23 cellular contexts compared by ENCODE assay signal in the genomic region with DNA sequence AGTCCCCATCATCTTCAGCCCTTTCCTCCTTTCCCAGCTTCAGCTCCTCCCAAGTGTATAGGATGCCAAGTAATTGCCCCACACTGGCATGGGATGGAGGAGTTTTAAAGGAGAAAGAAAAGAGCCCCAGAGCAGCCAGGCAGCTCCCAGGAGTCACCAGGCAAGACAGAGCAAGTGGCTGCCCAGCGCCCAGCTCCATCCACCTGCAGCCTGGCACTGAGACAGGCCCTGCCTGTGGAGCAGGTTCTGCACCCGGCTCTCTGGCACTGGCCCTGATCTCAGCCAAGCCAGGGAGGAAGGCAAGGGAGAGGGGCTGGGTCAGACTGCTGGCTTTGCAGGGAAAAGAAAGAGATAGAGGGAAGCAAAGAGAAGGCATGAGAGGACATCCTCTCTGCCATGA. TPM values are rescaled to one million over a fixed set of nuclear protein-coding genes. Genes with fewer than 3 reads are reported as not detected.
DNase-seq lines count a peak whose midpoint lies in the region; ATAC-seq and TF ChIP-seq lines count a peak whose summit lies in the region.
"Had no signal": no experiment of that assay in that cellular context is flagged by ENCODE, and none has a peak within 500 bp of the region (broad histone marks: within the 10 kb centered on the region; RNA-seq: fewer than 3 reads in every experiment).

No MANE protein-coding gene starts in this region.

- ATAC-seq in Right ventricle myocardium superior (ENCODE audit: poor library complexity) (no peak), left cardiac atrium (no peak), foreskin keratinocyte (peak; percentile 41)
- ATAC-seq: activated T-helper 17 cell treated with anti-CD3 and anti-CD28 coated beads, Interleukin-2, amount 50 U/mL, for 72 hours; T-cell had no signal

- TF ChIP-seq POLR2A in prostate gland (IDR thresholded peaks at IDR 0.05), result peak; percentile 30

- intact Hi-C loops in Right ventricle myocardium superior (cut with DNase I), result no loop called here
- intact Hi-C loops in left cardiac atrium (cut with DNase I), result no loop called here
- intact Hi-C loops in prostate gland (cut with DNase I), result no loop called here
- intact Hi-C loops in tibial artery (cut with DNase I; ENCODE audit: low total_unique reads), result no loop called here

- no peaks in the 10 kb centered on the region for H3K36me3 ChIP-seq in prostate gland
- no peaks in the 10 kb centered on the region for H3K36me3 ChIP-seq in tibial artery

- H3K27ac ChIP-seq in foreskin keratinocyte, result no peak overlapping the region
- H3K27ac ChIP-seq in prostate gland, result peak overlapping the region; percentile 70 to 73
- no peak overlapping the region for H3K27ac ChIP-seq in tibial artery

- CTCF ChIA-PET in activated naive CD4-positive, alpha-beta T cell treated with anti-CD3 and anti-CD28 coated beads, Interleukin-2, amount 10 ng/mL, durations not matched to agents 7 days and 5 days (lab: Charles Lee), result interaction anchor here (1.0 kb wide), 1 partner anchor 20 kb away, joined by 3 read pairs; no protein-coding TSS in a partner anchor

- H3K4me3 ChIP-seq in prostate gland (no peak overlapping the region), tibial artery (no peak overlapping the region)

- H3K27me3 Mint-ChIP-seq in activated naive CD4-positive, alpha-beta T cell treated with anti-CD3 and anti-CD28 coated beads, Interleukin-2, amount 10 ng/mL, durations not matched to agents 7 days and 5 days, result peaks cover 18% of the 10 kb centered on the region
- H3K27me3 Mint-ChIP-seq: activated naive CD8-positive, alpha-beta T cell treated with anti-CD3 and anti-CD28 coated beads, Interleukin-2, amount 10 ng/mL, durations not matched to agents 7 days and 5 days; activated T-helper 17 cell treated with anti-CD3 and anti-CD28 coated beads, Interleukin-2, amount 50 U/mL, for 72 hours had no signal

- no peak overlapping the region for H3K4me3 Mint-ChIP-seq in activated naive CD4-positive, alpha-beta T cell treated with anti-CD3 and anti-CD28 coated beads, Interleukin-2, amount 10 ng/mL, durations not matched to agents 7 days and 5 days
- H3K4me3 Mint-ChIP-seq: activated naive CD8-positive, alpha-beta T cell treated with anti-CD3 and anti-CD28 coated beads, Interleukin-2, amount 10 ng/mL, durations not matched to agents 7 days and 5 days; activated T-helper 17 cell treated with anti-CD3 and anti-CD28 coated beads, Interleukin-2, amount 50 U/mL, for 72 hours; nephron; T-cell had no signal

- 52% methylated on average over 2 of the region's 2 CpGs for WGBS in prostate gland

- TF ChIP-seq CTCF in foreskin keratinocyte (conservative IDR thresholded peaks at IDR 0.05), result no peak
- TF ChIP-seq CTCF in prostate gland (IDR thresholded peaks at IDR 0.05), result no peak
- TF ChIP-seq CTCF in tibial artery (IDR thresholded peaks at IDR 0.05), result no peak

- H3K4me1 ChIP-seq in foreskin keratinocyte, result no peaks in the 10 kb centered on the region
- peaks cover 30% of the 10 kb centered on the region for H3K4me1 ChIP-seq in prostate gland (replicated peaks)
- H3K4me1 ChIP-seq in tibial artery, result peaks cover 0 to 27% (median 3%) of the 10 kb centered on the region in 4 donors

- H3K27me3 ChIP-seq in foreskin keratinocyte (peaks cover 14% of the 10 kb centered on the region), prostate gland (replicated peaks; ENCODE audit: insufficient read depth) (no peaks in the 10 kb centered on the region), tibial artery (peaks cover 0 to 18% of the 10 kb centered on the region in 2 donors)

- no peaks in the 10 kb centered on the region for H3K4me1 Mint-ChIP-seq in activated naive CD4-positive, alpha-beta T cell treated with anti-CD3 and anti-CD28 coated beads, Interleukin-2, amount 10 ng/mL, durations not matched to agents 7 days and 5 days
- H3K4me1 Mint-ChIP-seq: activated naive CD8-positive, alpha-beta T cell treated with anti-CD3 and anti-CD28 coated beads, Interleukin-2, amount 10 ng/mL, durations not matched to agents 7 days and 5 days; activated T-helper 17 cell treated with anti-CD3 and anti-CD28 coated beads, Interleukin-2, amount 50 U/mL, for 72 hours; T-cell had no signal

- peak; percentile 10 for DNase-seq in Right ventricle myocardium superior
- DNase-seq in left cardiac atrium, result no peak
- DNase-seq in foreskin keratinocyte, result no peak
- DNase-seq in prostate gland (ENCODE audit: low spot score), result peak; percentile 92
- no peak for DNase-seq in occipital lobe (lab: John Stamatoyannopoulos, UW)
- no peak for DNase-seq in activated naive CD4-positive, alpha-beta T cell treated with anti-CD3 and anti-CD28 coated beads, Interleukin-2, amount 10 ng/mL, durations not matched to agents 7 days and 5 days
- no peak for DNase-seq in NCI-H2196 (lab: John Stamatoyannopoulos, UW; ENCODE audit: unreplicated experiment)
- DNase-seq in tibial artery, result no peak
- DNase-seq: activated CD4-positive, alpha-beta T cell treated with anti-CD3 and anti-CD28 coated beads for 48 hours; activated naive CD8-positive, alpha-beta T cell treated with anti-CD3 and anti-CD28 coated beads, Interleukin-2, amount 10 ng/mL, durations not matched to agents 7 days and 5 days; DMS79; effector memory CD4-positive, alpha-beta T cell; kidney glomerular epithelial cell; NCI-H2029; NCI-H226; NCI-H774; SHP77 treated with DMSO at 0.1 percent for 48 hours; T-cell had no signal

- H3K9me3 Mint-ChIP-seq in activated naive CD4-positive, alpha-beta T cell treated with anti-CD3 and anti-CD28 coated beads, Interleukin-2, amount 10 ng/mL, durations not matched to agents 7 days and 5 days, result no peaks in the 10 kb centered on the region
- H3K9me3 Mint-ChIP-seq: activated naive CD8-positive, alpha-beta T cell treated with anti-CD3 and anti-CD28 coated beads, Interleukin-2, amount 10 ng/mL, durations not matched to agents 7 days and 5 days; activated T-helper 17 cell treated with anti-CD3 and anti-CD28 coated beads, Interleukin-2, amount 50 U/mL, for 72 hours; nephron; T-cell had no signal

- H3K9me3 ChIP-seq in prostate gland (no peaks in the 10 kb centered on the region), tibial artery (no peaks in the 10 kb centered on the region)

- H3K27ac Mint-ChIP-seq in activated naive CD4-positive, alpha-beta T cell treated with anti-CD3 and anti-CD28 coated beads, Interleukin-2, amount 10 ng/mL, durations not matched to agents 7 days and 5 days, result no peak overlapping the region
- H3K27ac Mint-ChIP-seq: activated naive CD8-positive, alpha-beta T cell treated with anti-CD3 and anti-CD28 coated beads, Interleukin-2, amount 10 ng/mL, durations not matched to agents 7 days and 5 days; activated T-helper 17 cell treated with anti-CD3 and anti-CD28 coated beads, Interleukin-2, amount 50 U/mL, for 72 hours; T-cell had no signal

- H3K36me3 Mint-ChIP-seq in activated naive CD4-positive, alpha-beta T cell treated with anti-CD3 and anti-CD28 coated beads, Interleukin-2, amount 10 ng/mL, durations not matched to agents 7 days and 5 days, result no peaks in the 10 kb centered on the region
- H3K36me3 Mint-ChIP-seq: activated naive CD8-positive, alpha-beta T cell treated with anti-CD3 and anti-CD28 coated beads, Interleukin-2, amount 10 ng/mL, durations not matched to agents 7 days and 5 days; T-cell had no signal

RNA-seq across cellular contexts. Expression of gene FOXN1, which starts 21.7 kb away (rescaled TPM):
- total RNA-seq in Right ventricle myocardium superior (not detected), left cardiac atrium (not detected), foreskin keratinocyte (0.07 and 0.28 TPM in 2 replicates), prostate gland (1 to 10 TPM in 1 of 2 donors, under 1 TPM in 1; 0.64 to 1.2 TPM), occipital lobe (not detected)
- 0.07 and 0.18 TPM in 2 replicates for polyA plus RNA-seq in foreskin keratinocyte
- total RNA-seq: A172; activated naive CD8-positive, alpha-beta T cell treated with anti-CD3 and anti-CD28 coated beads, Interleukin-2, amount 10 ng/mL, durations not matched to agents 7 days and 5 days; activated T-helper 17 cell treated with anti-CD3 and anti-CD28 coated beads, Interleukin-2, amount 50 U/mL, for 72 hours; glomerular endothelial cell; posterior vena cava; T-cell had no signal

RNA-seq across cellular contexts. Expression of gene UNC119, which starts 24.6 kb away (rescaled TPM):
- total RNA-seq in Right ventricle myocardium superior (22.6 TPM), left cardiac atrium (10 to 100 TPM; 13.6 to 23.6 TPM), foreskin keratinocyte (22.9 and 24.1 TPM in 2 replicates), prostate gland (100 to 1,000 TPM in 1 of 2 donors, 10 to 100 TPM in 1; 51.1 to 154 TPM), occipital lobe (31.5 TPM)
- polyA plus RNA-seq in foreskin keratinocyte, result 28.5 and 31.8 TPM in 2 replicates

RNA-seq across cellular contexts. Expression of gene PIGS, which starts 43.5 kb away (rescaled TPM):
- total RNA-seq in Right ventricle myocardium superior (33.4 TPM), left cardiac atrium (10 to 100 TPM; 39.9 to 41.4 TPM), foreskin keratinocyte (44.9 and 47.4 TPM in 2 replicates), prostate gland (100 to 1,000 TPM in 1 of 2 donors, 10 to 100 TPM in 1; 68.7 to 131 TPM), occipital lobe (12.8 TPM)
- polyA plus RNA-seq in foreskin keratinocyte, result 32.3 and 36.8 TPM in 2 replicates

RNA-seq across cellular contexts. Expression of gene ALDOC, which starts 48.8 kb away (rescaled TPM):
- total RNA-seq in Right ventricle myocardium superior, result 353 TPM
- 100 to 1,000 TPM; 138 to 164 TPM for total RNA-seq in left cardiac atrium
- 18.4 and 20.8 TPM in 2 replicates for total RNA-seq in foreskin keratinocyte
- 19.5 and 22.8 TPM in 2 replicates for polyA plus RNA-seq in foreskin keratinocyte
- 10 to 100 TPM; 49.5 to 55.0 TPM for total RNA-seq in prostate gland
- total RNA-seq in occipital lobe, result 78.1 TPM

RNA-seq across cellular contexts. Expression of gene SLC13A2, which starts 54.4 kb away (rescaled TPM):
- total RNA-seq in Right ventricle myocardium superior, result not detected
- total RNA-seq in left cardiac atrium, result not detected
- not detected in 2 replicates for total RNA-seq in foreskin keratinocyte
- polyA plus RNA-seq in foreskin keratinocyte, result not detected in 2 replicates
- under 1 TPM; 0.09 to 0.68 TPM for total RNA-seq in prostate gland
- not detected for total RNA-seq in occipital lobe
- total RNA-seq: A172; activated naive CD8-positive, alpha-beta T cell treated with anti-CD3 and anti-CD28 coated beads, Interleukin-2, amount 10 ng/mL, durations not matched to agents 7 days and 5 days; activated T-helper 17 cell treated with anti-CD3 and anti-CD28 coated beads, Interleukin-2, amount 50 U/mL, for 72 hours; glomerular endothelial cell; T-cell had no signal

Comparison
In these comparisons a context has a peak if more than half of its experiments do, and no peak if none do; other contexts are left out.
1. DNase-seq: peak in Right ventricle myocardium superior (single experiment) and prostate gland (single experiment); none in left cardiac atrium (single experiment), foreskin keratinocyte (0 of 2), occipital lobe (single experiment), activated naive CD4-positive, alpha-beta T cell treated with anti-CD3 and anti-CD28 coated beads, Interleukin-2, amount 10 ng/mL, durations not matched to agents 7 days and 5 days (single experiment), NCI-H2196 (single experiment) and tibial artery (0 of 2).
2. H3K27ac ChIP-seq: peak in prostate gland (2 of 2); none in foreskin keratinocyte (single experiment) and tibial artery (0 of 2).